In the genomic region with DNA sequence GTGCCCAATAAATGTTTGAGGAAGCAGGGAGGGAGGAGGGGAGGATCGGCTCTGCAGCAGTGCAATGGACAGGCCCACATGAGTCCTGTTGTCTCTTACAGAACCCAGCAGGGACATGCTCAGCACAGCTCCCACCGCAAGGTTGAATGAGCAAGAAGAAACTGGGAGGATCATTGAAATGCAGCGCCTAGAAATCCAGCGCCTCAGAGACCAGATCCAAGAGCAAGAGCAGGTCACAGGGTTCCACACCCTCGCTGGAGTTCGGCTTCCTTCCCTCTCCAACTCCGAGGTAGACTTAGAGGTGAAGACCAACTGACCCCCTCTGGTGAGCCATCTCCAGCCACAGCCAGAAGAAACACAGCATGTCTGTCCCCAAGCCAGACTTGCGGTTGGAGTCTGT, we compare ENCODE assay signal across 1 cellular context.
TF ChIP-seq lines count a peak whose summit lies in the region.

No MANE protein-coding gene starts in this region.

TF ChIP-seq in HepG2, 621 proteins besides CTCF, POLR2A, EP300 and RAD21:
- TF ChIP-seq ZBTB14 (CRISPR knock-in tag; IDR thresholded peaks at IDR 0.05) (no peak), NR3C1 (CRISPR knock-in tag; IDR thresholded peaks at IDR 0.05) (no peak), SMARCE1 (IDR thresholded peaks at IDR 0.05; ENCODE audit: borderline replicate concordance) (no peak), SALL2 (CRISPR knock-in tag; IDR thresholded peaks at IDR 0.05) (no peak), ZNF644 (CRISPR knock-in tag; IDR thresholded peaks at IDR 0.05; ENCODE audit: low read depth) (no peak), KDM4B (CRISPR knock-in tag; IDR thresholded peaks at IDR 0.05) (no peak), NFKBIZ (CRISPR knock-in tag; IDR thresholded peaks at IDR 0.05) (no peak), MTERF4 (CRISPR knock-in tag; IDR thresholded peaks at IDR 0.05) (no peak), GZF1 (CRISPR knock-in tag; IDR thresholded peaks at IDR 0.05) (no peak), NR2F6 (IDR thresholded peaks at IDR 0.05) (no peak), NR2F6 (CRISPR knock-in tag; IDR thresholded peaks at IDR 0.05) (no peak), FOXM1 (CRISPR knock-in tag; IDR thresholded peaks at IDR 0.05) (no peak)
- TF ChIP-seq, protein P1, sequence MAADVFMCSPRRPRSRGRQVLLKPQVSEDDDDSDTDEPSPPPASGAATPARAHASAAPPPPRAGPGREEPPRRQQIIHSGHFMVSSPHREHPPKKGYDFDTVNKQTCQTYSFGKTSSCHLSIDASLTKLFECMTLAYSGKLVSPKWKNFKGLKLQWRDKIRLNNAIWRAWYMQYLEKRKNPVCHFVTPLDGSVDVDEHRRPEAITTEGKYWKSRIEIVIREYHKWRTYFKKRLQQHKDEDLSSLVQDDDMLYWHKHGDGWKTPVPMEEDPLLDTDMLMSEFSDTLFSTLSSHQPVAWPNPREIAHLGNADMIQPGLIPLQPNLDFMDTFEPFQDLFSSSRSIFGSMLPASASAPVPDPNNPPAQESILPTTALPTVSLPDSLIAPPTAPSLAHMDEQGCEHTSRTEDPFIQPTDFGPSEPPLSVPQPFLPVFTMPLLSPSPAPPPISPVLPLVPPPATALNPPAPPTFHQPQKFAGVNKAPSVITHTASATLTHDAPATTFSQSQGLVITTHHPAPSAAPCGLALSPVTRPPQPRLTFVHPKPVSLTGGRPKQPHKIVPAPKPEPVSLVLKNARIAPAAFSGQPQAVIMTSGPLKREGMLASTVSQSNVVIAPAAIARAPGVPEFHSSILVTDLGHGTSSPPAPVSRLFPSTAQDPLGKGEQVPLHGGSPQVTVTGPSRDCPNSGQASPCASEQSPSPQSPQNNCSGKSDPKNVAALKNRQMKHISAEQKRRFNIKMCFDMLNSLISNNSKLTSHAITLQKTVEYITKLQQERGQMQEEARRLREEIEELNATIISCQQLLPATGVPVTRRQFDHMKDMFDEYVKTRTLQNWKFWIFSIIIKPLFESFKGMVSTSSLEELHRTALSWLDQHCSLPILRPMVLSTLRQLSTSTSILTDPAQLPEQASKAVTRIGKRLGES (CRISPR knock-in tag; IDR thresholded peaks at IDR 0.05; ENCODE audit: borderline replicate concordance): no peak
- TF ChIP-seq, protein P2, sequence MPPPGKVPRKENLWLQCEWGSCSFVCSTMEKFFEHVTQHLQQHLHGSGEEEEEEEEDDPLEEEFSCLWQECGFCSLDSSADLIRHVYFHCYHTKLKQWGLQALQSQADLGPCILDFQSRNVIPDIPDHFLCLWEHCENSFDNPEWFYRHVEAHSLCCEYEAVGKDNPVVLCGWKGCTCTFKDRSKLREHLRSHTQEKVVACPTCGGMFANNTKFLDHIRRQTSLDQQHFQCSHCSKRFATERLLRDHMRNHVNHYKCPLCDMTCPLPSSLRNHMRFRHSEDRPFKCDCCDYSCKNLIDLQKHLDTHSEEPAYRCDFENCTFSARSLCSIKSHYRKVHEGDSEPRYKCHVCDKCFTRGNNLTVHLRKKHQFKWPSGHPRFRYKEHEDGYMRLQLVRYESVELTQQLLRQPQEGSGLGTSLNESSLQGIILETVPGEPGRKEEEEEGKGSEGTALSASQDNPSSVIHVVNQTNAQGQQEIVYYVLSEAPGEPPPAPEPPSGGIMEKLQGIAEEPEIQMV (CRISPR knock-in tag; IDR thresholded peaks at IDR 0.05; ENCODE audit: low read depth): no peak
